ENCODE assay signal across 1 cellular context in the genomic region with DNA sequence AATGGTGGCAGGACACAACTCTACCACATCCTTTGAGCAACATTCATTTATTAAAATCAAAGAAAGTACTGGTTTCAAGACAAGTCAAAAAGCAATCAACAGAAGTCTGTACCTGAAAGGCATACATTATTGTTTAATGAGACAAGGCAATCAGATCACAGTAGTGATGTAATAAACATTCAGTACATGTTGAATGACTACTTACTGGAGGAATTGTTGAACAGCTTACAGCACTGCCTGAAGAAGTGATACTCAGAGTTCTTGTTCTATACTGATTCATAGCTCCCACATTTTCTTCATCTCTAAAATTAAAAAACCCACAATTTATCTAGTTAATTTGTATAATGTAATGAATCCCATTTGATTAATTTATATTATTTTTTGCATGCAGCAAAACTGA.
A peak's percentile ranks its signal among the peaks of the same experiment; 100 is the strongest.
TF ChIP-seq lines count a peak whose summit lies in the region.

No MANE protein-coding gene starts in this region.

TF ChIP-seq in IMR-90, 13 proteins besides CTCF, POLR2A, EP300 and RAD21:
- TF ChIP-seq CEBPB (IDR thresholded peaks at IDR 0.05; ENCODE audit: low read depth, low read length), result peak; percentile 39; the same call in 1 of the 2 replicates
- TF ChIP-seq MAZ (IDR thresholded peaks at IDR 0.05; ENCODE audit: borderline replicate concordance, low read depth, low read length), result no peak
TF ChIP-seq in IMR-90: peak in this region for 1.
